In genomic region chr4:11842620-11843263, GRCh38 we compare ENCODE assay signal across 24 cellular contexts.
DNase-seq lines count a peak whose midpoint lies in the region; ATAC-seq and FAIRE-seq lines count a peak whose summit lies in the region.
"Had no signal": no experiment of that assay in that cellular context is flagged by ENCODE, and none has a peak within 500 bp of the region (broad histone marks: within the 10 kb centered on the region; RNA-seq: fewer than 3 reads in every experiment).

No MANE protein-coding gene starts in this region.

- ATAC-seq in GM18517 (IDR thresholded peaks at IDR 0.05; ENCODE audit: unreplicated experiment): no peak
- ATAC-seq: activated CD4-positive, CD25-positive, alpha-beta regulatory T cell treated with anti-CD3 and anti-CD28 coated beads, Interleukin-2, amount 50 U/mL, for 24 hours; GM12878; lower lobe of right lung; natural killer cell treated with Interleukin-12 subunit alpha and Interleukin-12 subunit beta and Interleukin-15 and Interleukin-18, amount 100 ng/mL, for 72 hours had no signal

- DNase-seq in DMS153 (lab: John Stamatoyannopoulos, UW) (peak; percentile 24), DMS153 treated with DMSO at 0.1 percent for 48 hours (lab: John Stamatoyannopoulos, UW; ENCODE audit: unreplicated experiment) (no peak), CD1c-positive myeloid dendritic cell (ENCODE audit: extremely low spot score) (peak; percentile 12), NCI-H510A (lab: John Stamatoyannopoulos, UW) (peak; percentile 4), UCSD-AML1 (lab: John Stamatoyannopoulos, UW; ENCODE audit: unreplicated experiment) (no peak)
- no peak for DNase-seq in activated CD4-positive, alpha-beta T cell treated with anti-CD3 and anti-CD28 coated beads, Interleukin-2, amount 50 U/mL, for 48 hours
- DNase-seq: activated CD4-positive, alpha-beta memory T cell treated with anti-CD3 and anti-CD28 coated beads, Interleukin-2, amount 10 ng/mL, durations not matched to agents 7 days and 5 days; activated CD8-positive, alpha-beta memory T cell treated with anti-CD3 and anti-CD28 coated beads, Interleukin-2, amount 50 U/mL, for 48 hours; activated naive CD4-positive, alpha-beta T cell treated with anti-CD3 and anti-CD28 coated beads, Interleukin-2, amount 10 ng/mL, durations not matched to agents 7 days and 5 days; amniotic stem cell; brain microvascular endothelial cell; Calu3; H7; head of caudate nucleus; lower lobe of right lung; NCI-H1105; NCI-H2227 treated with DMSO at 0.1 percent for 48 hours; Peyer's patch; T-helper 1 cell had no signal

- peak; percentile 66 for FAIRE-seq in colon (lab: Jason Lieb, UNC)
- FAIRE-seq: GM12878 had no signal

Comparison
In these comparisons a context has a peak if more than half of its experiments do, and no peak if none do; other contexts are left out.
1. DNase-seq: peak in DMS153 (single experiment), CD1c-positive myeloid dendritic cell (single experiment) and NCI-H510A (single experiment); none in DMS153 treated with DMSO at 0.1 percent for 48 hours (single experiment), UCSD-AML1 (single experiment) and activated CD4-positive, alpha-beta T cell treated with anti-CD3 and anti-CD28 coated beads, Interleukin-2, amount 50 U/mL, for 48 hours (0 of 2).